In genomic region chr3:189117087-189117486, GRCh38 we compare ENCODE assay signal across 26 cellular contexts. TPM values are rescaled to one million over a fixed set of nuclear protein-coding genes. Genes with fewer than 3 reads are reported as not detected.
DNase-seq lines count a peak whose midpoint lies in the region; ATAC-seq and TF ChIP-seq lines count a peak whose summit lies in the region.
"Had no signal": no experiment of that assay in that cellular context is flagged by ENCODE, and none has a peak within 500 bp of the region (broad histone marks: within the 10 kb centered on the region; RNA-seq: fewer than 3 reads in every experiment).

No MANE protein-coding gene starts in this region.

- no peak overlapping the region for H3K9ac ChIP-seq in subcutaneous abdominal adipose tissue (ENCODE audit: low read length in 5 of 5)
- H3K9ac ChIP-seq: BLaER1 had no signal

- intact Hi-C loops in mucosa of descending colon (cut with DNase I, micrococcal nuclease), result no loop called here

- peaks cover 19% of the 10 kb centered on the region for H3K9me3 Mint-ChIP-seq in progenitor cell of endocrine pancreas (ENCODE audit: low read depth)

- H3K27me3 ChIP-seq in subcutaneous abdominal adipose tissue (ENCODE audit: control insufficient read depth in 5 of 5, insufficient read depth in 4 of 5, low read length in 5 of 5), result no peaks in the 10 kb centered on the region
- H3K27me3 ChIP-seq: BE2C, BLaER1 had no signal

- no peak overlapping the region for H3K4me3 Mint-ChIP-seq in progenitor cell of endocrine pancreas (ENCODE audit: low read depth)
- H3K4me3 Mint-ChIP-seq: CD14-positive monocyte; CD4-positive, alpha-beta memory T cell; CD4-positive, CD25-positive, alpha-beta regulatory T cell had no signal

- H3K27me3 Mint-ChIP-seq in progenitor cell of endocrine pancreas, result no peaks in the 10 kb centered on the region
- H3K27me3 Mint-ChIP-seq: CD4-positive, CD25-positive, alpha-beta regulatory T cell had no signal

- H3K27ac ChIP-seq in subcutaneous abdominal adipose tissue (ENCODE audit: low read depth, low read length), result peak overlapping the region; percentile 61
- H3K27ac ChIP-seq: BLaER1 had no signal

- TF ChIP-seq CTCF in mucosa of descending colon (IDR thresholded peaks at IDR 0.05) (no peak), progenitor cell of endocrine pancreas (IDR thresholded peaks at IDR 0.05; ENCODE audit: unreplicated experiment) (no peak)

- H3K27ac Mint-ChIP-seq in progenitor cell of endocrine pancreas, result no peak overlapping the region
- H3K27ac Mint-ChIP-seq: CD4-positive, CD25-positive, alpha-beta regulatory T cell; CD8-positive, alpha-beta memory T cell had no signal

- peaks cover 1% of the 10 kb centered on the region for H3K4me1 Mint-ChIP-seq in progenitor cell of endocrine pancreas (ENCODE audit: low read depth)

- peaks cover 4% of the 10 kb centered on the region for H3K36me3 Mint-ChIP-seq in progenitor cell of endocrine pancreas (ENCODE audit: insufficient read depth)

- H3K4me1 ChIP-seq in mucosa of descending colon (ENCODE audit: low read depth), result no peaks in the 10 kb centered on the region
- peaks cover 4 to 40% (median 24%) of the 10 kb centered on the region in 5 donors for H3K4me1 ChIP-seq in subcutaneous abdominal adipose tissue (ENCODE audit: control insufficient read depth in 5 of 5, insufficient read depth in 5 of 5, low read length in 5 of 5)
- H3K4me1 ChIP-seq: BLaER1 had no signal

- H3K36me3 ChIP-seq in mucosa of descending colon (ENCODE audit: low read depth) (no peaks in the 10 kb centered on the region), subcutaneous abdominal adipose tissue (ENCODE audit: control insufficient read depth in 5 of 5, insufficient read depth in 5 of 5, low read length in 5 of 5) (no peaks in the 10 kb centered on the region)
- H3K36me3 ChIP-seq: BE2C, BLaER1 had no signal

- H3K4me3 ChIP-seq in mucosa of descending colon (no peak overlapping the region), subcutaneous abdominal adipose tissue (ENCODE audit: low read depth in 1 of 5, low read length in 5 of 5) (no peak overlapping the region)
- H3K4me3 ChIP-seq: BLaER1, GM12878 had no signal

- ATAC-seq in mucosa of descending colon (peak; percentile 40), GM21576 (IDR thresholded peaks at IDR 0.05; ENCODE audit: unreplicated experiment) (no peak), GM18867 (IDR thresholded peaks at IDR 0.05; ENCODE audit: unreplicated experiment) (no peak)
- ATAC-seq: GM12878 had no signal

- DNase-seq in DMS 273 treated with DMSO at 0.1 percent for 48 hours (lab: John Stamatoyannopoulos, UW) (peak; percentile 74), NCI-H2171 treated with DMSO at 0.1 percent for 48 hours (lab: John Stamatoyannopoulos, UW) (peak; percentile 80), mucosa of descending colon (no peak), progenitor cell of endocrine pancreas (ENCODE audit: low spot score, unreplicated experiment) (no peak), NCI-H774 (lab: John Stamatoyannopoulos, UW) (no peak)
- DNase-seq: 8988T; ACHN; BE2C; C1 segment of cervical spinal cord; CD4-positive, alpha-beta memory T cell; CD4-positive, CD25-positive, alpha-beta regulatory T cell; CD8-positive, alpha-beta memory T cell; COR-L47; DMS153; DMS53; DMS79; DND-41; EL; GDM1 had no signal

- H3K9me3 ChIP-seq in mucosa of descending colon, result peaks cover 8% of the 10 kb centered on the region
- no peaks in the 10 kb centered on the region for H3K9me3 ChIP-seq in subcutaneous abdominal adipose tissue (ENCODE audit: control insufficient read depth in 5 of 5, low read length in 5 of 5)

RNA-seq across cellular contexts. Expression of gene TPRG1, which starts 54.7 kb away (rescaled TPM):
- total RNA-seq in mucosa of descending colon (1 to 10 TPM; 1.4 to 3.2 (median 2.2) TPM), progenitor cell of endocrine pancreas (0.67 and 2.3 TPM in 2 replicates)
- total RNA-seq: G401 had no signal

Comparison
In these comparisons a context has a peak if more than half of its experiments do, and no peak if none do; other contexts are left out.
1. DNase-seq: peak in DMS 273 treated with DMSO at 0.1 percent for 48 hours (single experiment) and NCI-H2171 treated with DMSO at 0.1 percent for 48 hours (single experiment); none in mucosa of descending colon (0 of 3), progenitor cell of endocrine pancreas (single experiment) and NCI-H774 (single experiment).